Comparison of ENCODE assay signal across 34 cellular contexts in the genomic region with DNA sequence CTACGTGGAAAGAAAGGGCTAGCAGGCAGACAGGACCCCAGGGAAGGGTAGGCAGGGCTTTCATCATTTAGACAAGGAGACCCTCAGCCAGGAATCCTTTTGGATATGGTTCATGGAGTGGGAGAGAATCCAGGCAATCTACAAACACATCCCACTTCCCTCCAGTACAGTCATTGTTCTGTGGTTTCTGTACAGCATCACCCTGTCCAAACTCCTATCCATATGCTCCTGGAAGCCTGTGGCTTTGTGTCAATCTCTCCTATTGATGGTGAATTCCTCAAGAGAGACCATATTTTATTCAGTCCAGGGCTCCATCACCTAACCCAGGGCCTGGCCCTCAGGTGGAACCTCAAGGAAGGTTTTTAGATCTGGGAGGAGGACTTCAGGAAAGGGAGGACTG.
"Had no signal": no experiment of that assay in that cellular context is flagged by ENCODE, and none has a peak within 500 bp of the region (broad histone marks: within the 10 kb centered on the region; RNA-seq: fewer than 3 reads in every experiment).

No MANE protein-coding gene starts in this region.

- H3K36me3 Mint-ChIP-seq: activated CD4-positive, alpha-beta memory T cell treated with anti-CD3 and anti-CD28 coated beads for 36 hours; activated naive CD4-positive, alpha-beta T cell treated with anti-CD3 and anti-CD28 coated beads, Interleukin-2, amount 50 U/mL, for 72 hours; brain; WTC11 had no signal

- FAIRE-seq: K562, TTC549 had no signal

- H3K9ac ChIP-seq: SK-N-SH had no signal

- H3K27ac Mint-ChIP-seq: activated CD4-positive, alpha-beta memory T cell treated with anti-CD3 and anti-CD28 coated beads for 36 hours; activated CD4-positive, alpha-beta T cell treated with anti-CD3 and anti-CD28 coated beads for 36 hours; activated naive CD4-positive, alpha-beta T cell treated with anti-CD3 and anti-CD28 coated beads for 36 hours; activated naive CD4-positive, alpha-beta T cell treated with anti-CD3 and anti-CD28 coated beads, Interleukin-2, amount 50 U/mL, for 72 hours; activated T-helper 1 cell treated with anti-CD3 and anti-CD28 coated beads, Interleukin-12 subunit alpha, Interleukin-12 subunit beta, Interleukin-2, Interleukin-4 antibody, amounts not matched to agents 30 ng/mL and 10 ng/mL and 1 ng/mL, durations not matched to agents 14 hours and 24 hours and 36 hours; brain; T-helper 1 cell treated with Interleukin-12 subunit alpha and Interleukin-12 subunit beta and Interleukin-4 antibody, amounts not matched to agents 30 μg/mL and 1 μg/mL, for 36 hours; T-helper 2 cell treated with Interferon-gamma antibody and Interleukin-4, amounts not matched to agents 5 μg/mL and 100 μg/mL, for 36 hours; WTC11 had no signal

- H3K9me3 Mint-ChIP-seq: activated CD4-positive, alpha-beta memory T cell treated with anti-CD3 and anti-CD28 coated beads for 36 hours; activated naive CD4-positive, alpha-beta T cell treated with anti-CD3 and anti-CD28 coated beads for 36 hours; activated naive CD4-positive, alpha-beta T cell treated with anti-CD3 and anti-CD28 coated beads, Interleukin-2, amount 50 U/mL, for 72 hours; activated T-cell treated with anti-CD3 and anti-CD28 coated beads, Interleukin-2, amount 50 U/mL, for 4 hours; activated T-helper 1 cell treated with anti-CD3 and anti-CD28 coated beads, Interleukin-12 subunit alpha, Interleukin-12 subunit beta, Interleukin-2, Interleukin-4 antibody, amounts not matched to agents 30 ng/mL and 10 ng/mL and 1 ng/mL, durations not matched to agents 14 hours and 24 hours and 36 hours; brain; central memory CD8-positive, alpha-beta T cell; T-helper 1 cell treated with Interleukin-12 subunit alpha and Interleukin-12 subunit beta and Interleukin-4 antibody, amounts not matched to agents 30 μg/mL and 1 μg/mL, for 36 hours; T-helper 2 cell treated with Interferon-gamma antibody and Interleukin-4, amounts not matched to agents 5 μg/mL and 100 μg/mL, for 36 hours; WTC11 had no signal

- H3K4me3 Mint-ChIP-seq: activated CD4-positive, alpha-beta memory T cell treated with anti-CD3 and anti-CD28 coated beads for 36 hours; activated CD4-positive, alpha-beta T cell treated with anti-CD3 and anti-CD28 coated beads for 36 hours; activated naive CD4-positive, alpha-beta T cell treated with anti-CD3 and anti-CD28 coated beads for 36 hours; activated T-cell treated with anti-CD3 and anti-CD28 coated beads, Interleukin-2, amount 50 U/mL, for 4 hours; activated T-helper 1 cell treated with anti-CD3 and anti-CD28 coated beads, Interleukin-12 subunit alpha, Interleukin-12 subunit beta, Interleukin-2, Interleukin-4 antibody, amounts not matched to agents 30 ng/mL and 10 ng/mL and 1 ng/mL, durations not matched to agents 14 hours and 24 hours and 36 hours; brain; central memory CD8-positive, alpha-beta T cell; T-helper 1 cell treated with Interleukin-12 subunit alpha and Interleukin-12 subunit beta and Interleukin-4 antibody, amounts not matched to agents 30 μg/mL and 1 μg/mL, for 36 hours; T-helper 2 cell treated with Interferon-gamma antibody and Interleukin-4, amounts not matched to agents 5 μg/mL and 100 μg/mL, for 36 hours; WTC11 had no signal

- H3K27ac ChIP-seq: adrenal gland, cardiac muscle cell, Peyer's patch, SJSA1 had no signal

- H3K4me3 ChIP-seq: adrenal gland, cardiac muscle cell, K562, MG63, Peyer's patch, SJSA1 had no signal

- H3K27me3 ChIP-seq: adrenal gland, MG63, Peyer's patch had no signal

- DNase-seq: activated CD4-positive, alpha-beta memory T cell treated with anti-CD3 and anti-CD28 coated beads for 36 hours; activated CD4-positive, alpha-beta T cell treated with anti-CD3 and anti-CD28 coated beads for 36 hours; activated CD4-positive, alpha-beta T cell treated with anti-CD3 and anti-CD28 coated beads, Interleukin-2, amount 50 U/mL, for 1 hour; activated CD8-positive, alpha-beta memory T cell treated with anti-CD3 and anti-CD28 coated beads, Interleukin-2, amount 50 U/mL, for 4 hours; activated gamma-delta T cell treated with Interleukin-2 at 50 U/mL for 16 hours; activated naive CD4-positive, alpha-beta T cell treated with anti-CD3 and anti-CD28 coated beads for 36 hours; activated T-cell treated with anti-CD3 and anti-CD28 coated beads for 4 hours; activated T-cell treated with anti-CD3 and anti-CD28 coated beads, Interleukin-2, amount 50 U/mL, for 4 hours; adrenal gland; MG63; NCI-H1048; NCI-H1105 treated with DMSO at 0.1 percent for 48 hours; NCI-H1436; NCI-H1694; NCI-H2029; NCI-H510A; NCI-H526; NCI-H748 treated with DMSO at 0.1 percent for 48 hours; NK-92 treated with Interleukin-12 subunit alpha and Interleukin-12 subunit beta, amount 100 ng/mL, for 24 hours; Peyer's patch; RPMI8226; SHP77 treated with DMSO at 0.1 percent for 48 hours; SK-N-SH had no signal

- H3K36me3 ChIP-seq: adrenal gland, cardiac muscle cell, MG63, Peyer's patch, SJSA1 had no signal

- H3K4me2 ChIP-seq: SK-N-SH had no signal

- H3K4me1 ChIP-seq: adrenal gland, Peyer's patch, SJSA1 had no signal

- H3K4me1 Mint-ChIP-seq: activated CD4-positive, alpha-beta T cell treated with anti-CD3 and anti-CD28 coated beads for 36 hours; brain; central memory CD8-positive, alpha-beta T cell had no signal

- H3K9me3 ChIP-seq: adrenal gland, MG63, Peyer's patch, SJSA1, SK-N-SH had no signal
